Comparison of ENCODE assay signal across 26 cellular contexts in genomic region chr10:132428486-132428885, GRCh38.
"Had no signal": no experiment of that assay in that cellular context is flagged by ENCODE, and none has a peak within 500 bp of the region (broad histone marks: within the 10 kb centered on the region; RNA-seq: fewer than 3 reads in every experiment).

No MANE protein-coding gene starts in this region.

- H3K27me3 Mint-ChIP-seq: naive thymus-derived CD4-positive, alpha-beta T cell; progenitor cell of endocrine pancreas; stimulated activated memory B cell treated with anti-CD40 and anti-IgM and Interleukin-4, amounts not matched to agents 10 μg/mL and 1 μg/mL and 100 μg/mL, for 72 hours; stimulated activated naive CD8-positive, alpha-beta T cell treated with anti-CD3 and anti-CD28 coated beads, Interleukin-15, amount 100 ng/mL, for 72 hours had no signal

- H3K4me2 ChIP-seq: neural progenitor cell had no signal

- H3K36me3 Mint-ChIP-seq: naive thymus-derived CD4-positive, alpha-beta T cell; natural killer cell; neural progenitor cell; stimulated activated memory B cell treated with anti-CD40 and anti-IgM and Interleukin-4, amounts not matched to agents 10 μg/mL and 1 μg/mL and 100 μg/mL, for 72 hours had no signal

- H3K9ac ChIP-seq: neural progenitor cell, parathyroid adenoma had no signal

- H3K9me3 Mint-ChIP-seq: natural killer cell; nephron; neural progenitor cell; stimulated activated memory B cell treated with anti-CD40 and anti-IgM and Interleukin-4, amounts not matched to agents 10 μg/mL and 1 μg/mL and 100 μg/mL, for 72 hours; stimulated activated naive CD8-positive, alpha-beta T cell treated with anti-CD3 and anti-CD28 coated beads, Interleukin-15, amount 100 ng/mL, for 72 hours had no signal

- H3K27ac ChIP-seq: neural progenitor cell, ovary, parathyroid adenoma, psoas muscle, suprapubic skin, testis, tibial artery, uterus had no signal

- H3K4me3 Mint-ChIP-seq: naive thymus-derived CD4-positive, alpha-beta T cell; natural killer cell; nephron; neural progenitor cell; stimulated activated memory B cell treated with anti-CD40 and anti-IgM and Interleukin-4, amounts not matched to agents 10 μg/mL and 1 μg/mL and 100 μg/mL, for 72 hours; stimulated activated naive CD8-positive, alpha-beta T cell treated with anti-CD3 and anti-CD28 coated beads, Interleukin-15, amount 100 ng/mL, for 72 hours had no signal

- H3K4me3 ChIP-seq: neural progenitor cell, ovary, psoas muscle, suprapubic skin, testis, tibial artery, transverse colon, upper lobe of left lung, uterus had no signal

- H3K4me1 ChIP-seq: uterus had no signal

- FAIRE-seq: small intestine had no signal

- ATAC-seq: stimulated activated naive CD8-positive, alpha-beta T cell treated with anti-CD3 and anti-CD28 coated beads, Interleukin-15, amount 100 ng/mL, for 72 hours; stimulated activated naive CD8-positive, alpha-beta T cell treated with anti-CD3 and anti-CD28 coated beads, Interleukin-15, Interleukin-2, amounts not matched to agents 100 U/mL and 50 U/mL, for 24 hours had no signal

- H3K9me3 ChIP-seq: ovary, psoas muscle, suprapubic skin, testis, tibial artery, transverse colon, upper lobe of left lung, uterus had no signal

- H3K27me3 ChIP-seq: neural progenitor cell, ovary, suprapubic skin, testis, tibial artery, transverse colon, upper lobe of left lung, uterus had no signal

- DNase-seq: naive thymus-derived CD4-positive, alpha-beta T cell; natural killer cell; occipital lobe; ovary; psoas muscle; small intestine; stimulated activated CD4-positive, alpha-beta T cell treated with anti-CD3 and anti-CD28 coated beads, Interleukin-12 subunit alpha, Interleukin-12 subunit beta, amount 100 ng/mL, for 4 hours; stimulated activated CD4-positive, alpha-beta T cell treated with anti-CD3 and anti-CD28 coated beads, Interleukin-1b, Interleukin-23, amount 100 ng/mL, for 48 hours; stimulated activated CD4-positive, alpha-beta T cell treated with anti-CD3 and anti-CD28 coated beads, Interleukin-4, amount 100 ng/mL, for 1 hour; stimulated activated CD4-positive, alpha-beta T cell treated with anti-CD3 and anti-CD28 coated beads, Interleukin-4, amount 100 ng/mL, for 4 hours; stimulated activated CD8-positive, alpha-beta memory T cell treated with anti-CD3 and anti-CD28 coated beads, Interleukin-4, amount 100 ng/mL, for 48 hours; stimulated activated naive CD4-positive, alpha-beta T cell; stimulated activated naive CD8-positive, alpha-beta T cell treated with anti-CD3 and anti-CD28 coated beads, Interleukin-15, amount 100 ng/mL, for 72 hours; stimulated activated naive CD8-positive, alpha-beta T cell treated with anti-CD3 and anti-CD28 coated beads, Interleukin-15, Interleukin-2, amounts not matched to agents 100 U/mL and 50 U/mL, for 24 hours; substantia nigra; testis; tibial artery; transverse colon; uterus had no signal

- H3K27ac Mint-ChIP-seq: naive thymus-derived CD4-positive, alpha-beta T cell; natural killer cell; nephron; neural progenitor cell; progenitor cell of endocrine pancreas; stimulated activated memory B cell treated with anti-CD40 and anti-IgM and Interleukin-4, amounts not matched to agents 10 μg/mL and 1 μg/mL and 100 μg/mL, for 72 hours; stimulated activated naive CD8-positive, alpha-beta T cell treated with anti-CD3 and anti-CD28 coated beads, Interleukin-15, amount 100 ng/mL, for 72 hours had no signal

- H3K36me3 ChIP-seq: neural progenitor cell, ovary, suprapubic skin, tibial artery, transverse colon, uterus had no signal
